ENCODE assay signal across 11 cellular contexts in genomic region chr9:68896495-68896894, GRCh38.
A peak's percentile ranks its signal among the peaks of the same experiment; 100 is the strongest.
DNase-seq lines count a peak whose midpoint lies in the region; ATAC-seq and TF ChIP-seq lines count a peak whose summit lies in the region.
"Had no signal": no experiment of that assay in that cellular context is flagged by ENCODE, and none has a peak within 500 bp of the region (broad histone marks: within the 10 kb centered on the region; RNA-seq: fewer than 3 reads in every experiment).

No MANE protein-coding gene starts in this region.

- no peak for DNase-seq in activated T-cell treated with anti-CD3 and anti-CD28 coated beads, Interleukin-2, amount 50 U/mL, for 4 hours
- DNase-seq in activated T-cell treated with anti-CD3 and anti-CD28 coated beads for 4 hours (no peak), body of pancreas (no peak), NCI-H345 treated with DMSO at 0.1 percent for 48 hours (lab: John Stamatoyannopoulos, UW; ENCODE audit: unreplicated experiment) (no peak)
- DNase-seq in stimulated activated naive B cell treated with anti-CD40 and anti-IgM and Interleukin-4, amounts not matched to agents 10 μg/mL and 1 μg/mL and 100 μg/mL, for 72 hours = no peak
- DNase-seq: activated CD4-positive, alpha-beta T cell treated with anti-CD3 and anti-CD28 coated beads, Interleukin-2, amount 50 U/mL, for 48 hours; GF-D8; stimulated activated CD4-positive, alpha-beta T cell treated with anti-CD3 and anti-CD28 coated beads, Interleukin-4, amount 100 ng/mL, for 4 hours had no signal

- ATAC-seq in activated T-cell treated with anti-CD3 and anti-CD28 coated beads, Interleukin-2, amount 50 U/mL, for 4 hours = peak; percentile 18 to 37
- ATAC-seq in HG03378 (IDR thresholded peaks at IDR 0.05; ENCODE audit: unreplicated experiment) = peak; percentile 22
- ATAC-seq in stimulated activated naive B cell treated with anti-CD40 and anti-IgM and Interleukin-4, amounts not matched to agents 10 μg/mL and 1 μg/mL and 100 μg/mL, for 72 hours (replicated peaks) = peak in 1 of 2 donors; percentile 24
- no peak for ATAC-seq in body of pancreas
- ATAC-seq in HG03039 (IDR thresholded peaks at IDR 0.05; ENCODE audit: unreplicated experiment) = no peak

- peaks cover 24% of the 10 kb centered on the region for H3K4me1 ChIP-seq in body of pancreas

- H3K4me3 ChIP-seq in body of pancreas = no peak overlapping the region

- intact Hi-C loops in dendritic cell treated with granulocyte-macrophage colony-stimulating factor and Interleukin-4, amounts not matched to agents 40 ng/mL and 50 ng/mL, for 4 days (cut with micrococcal nuclease) = no loop called here
- intact Hi-C loops in body of pancreas (cut with DNase I) = no loop called here

- TF ChIP-seq POLR2A in body of pancreas (IDR thresholded peaks at IDR 0.05) = no peak

- peak overlapping the region; percentile 58 for H3K4me3 Mint-ChIP-seq in activated T-cell treated with anti-CD3 and anti-CD28 coated beads, Interleukin-2, amount 50 U/mL, for 4 hours
- no peak overlapping the region for H3K4me3 Mint-ChIP-seq in dendritic cell treated with granulocyte-macrophage colony-stimulating factor and Interleukin-4, amounts not matched to agents 40 ng/mL and 50 ng/mL, for 4 days
- peak overlapping the region; percentile 44 to 77 for H3K4me3 Mint-ChIP-seq in stimulated activated naive B cell treated with anti-CD40 and anti-IgM and Interleukin-4, amounts not matched to agents 10 μg/mL and 1 μg/mL and 100 μg/mL, for 72 hours

- no peak for TF ChIP-seq CTCF in body of pancreas (IDR thresholded peaks at IDR 0.05)

- no peaks in the 10 kb centered on the region for H3K36me3 ChIP-seq in body of pancreas (replicated peaks in 1 of 2; ENCODE audit: insufficient read depth in 1 of 2, low read depth in 2 of 2)

- no peaks in the 10 kb centered on the region for H3K9me3 Mint-ChIP-seq in activated T-cell treated with anti-CD3 and anti-CD28 coated beads, Interleukin-2, amount 50 U/mL, for 4 hours
- no peaks in the 10 kb centered on the region for H3K9me3 Mint-ChIP-seq in dendritic cell treated with granulocyte-macrophage colony-stimulating factor and Interleukin-4, amounts not matched to agents 40 ng/mL and 50 ng/mL, for 4 days
- H3K9me3 Mint-ChIP-seq in stimulated activated naive B cell treated with anti-CD40 and anti-IgM and Interleukin-4, amounts not matched to agents 10 μg/mL and 1 μg/mL and 100 μg/mL, for 72 hours = no peaks in the 10 kb centered on the region

- peaks cover 49% of the 10 kb centered on the region for H3K4me1 Mint-ChIP-seq in activated T-cell treated with anti-CD3 and anti-CD28 coated beads, Interleukin-2, amount 50 U/mL, for 4 hours (ENCODE audit: low read depth)
- H3K4me1 Mint-ChIP-seq in dendritic cell treated with granulocyte-macrophage colony-stimulating factor and Interleukin-4, amounts not matched to agents 40 ng/mL and 50 ng/mL, for 4 days (ENCODE audit: low read depth) = peaks cover 23% of the 10 kb centered on the region
- peaks cover 35 to 51% of the 10 kb centered on the region in 2 donors for H3K4me1 Mint-ChIP-seq in stimulated activated naive B cell treated with anti-CD40 and anti-IgM and Interleukin-4, amounts not matched to agents 10 μg/mL and 1 μg/mL and 100 μg/mL, for 72 hours

- H3K27ac ChIP-seq in body of pancreas = no peak overlapping the region

- 69 to 77% methylated on average over 2 of the region's 2 CpGs for WGBS in body of pancreas, 2 donors

- no peaks in the 10 kb centered on the region for H3K9me3 ChIP-seq in body of pancreas

- no peaks in the 10 kb centered on the region for H3K36me3 Mint-ChIP-seq in activated T-cell treated with anti-CD3 and anti-CD28 coated beads, Interleukin-2, amount 50 U/mL, for 4 hours (ENCODE audit: insufficient read depth)
- no peaks in the 10 kb centered on the region for H3K36me3 Mint-ChIP-seq in dendritic cell treated with granulocyte-macrophage colony-stimulating factor and Interleukin-4, amounts not matched to agents 40 ng/mL and 50 ng/mL, for 4 days (ENCODE audit: low read depth)
- H3K36me3 Mint-ChIP-seq in stimulated activated naive B cell treated with anti-CD40 and anti-IgM and Interleukin-4, amounts not matched to agents 10 μg/mL and 1 μg/mL and 100 μg/mL, for 72 hours = peaks cover 58 to 70% of the 10 kb centered on the region in 2 donors

- H3K27me3 ChIP-seq in body of pancreas = no peaks in the 10 kb centered on the region

- H3K27ac Mint-ChIP-seq in dendritic cell treated with granulocyte-macrophage colony-stimulating factor and Interleukin-4, amounts not matched to agents 40 ng/mL and 50 ng/mL, for 4 days = peak overlapping the region; percentile 34
- peak overlapping the region; percentile 74 for H3K27ac Mint-ChIP-seq in stimulated activated naive B cell treated with anti-CD40 and anti-IgM and Interleukin-4, amounts not matched to agents 10 μg/mL and 1 μg/mL and 100 μg/mL, for 72 hours

- no peaks in the 10 kb centered on the region for H3K27me3 Mint-ChIP-seq in activated T-cell treated with anti-CD3 and anti-CD28 coated beads, Interleukin-2, amount 50 U/mL, for 4 hours (ENCODE audit: low read depth)
- H3K27me3 Mint-ChIP-seq in dendritic cell treated with granulocyte-macrophage colony-stimulating factor and Interleukin-4, amounts not matched to agents 40 ng/mL and 50 ng/mL, for 4 days = no peaks in the 10 kb centered on the region
- H3K27me3 Mint-ChIP-seq in stimulated activated naive B cell treated with anti-CD40 and anti-IgM and Interleukin-4, amounts not matched to agents 10 μg/mL and 1 μg/mL and 100 μg/mL, for 72 hours = no peaks in the 10 kb centered on the region

Comparison
In these comparisons a context has a peak if more than half of its experiments do, and no peak if none do; other contexts are left out.
1. ATAC-seq: peak in activated T-cell treated with anti-CD3 and anti-CD28 coated beads, Interleukin-2, amount 50 U/mL, for 4 hours (2 of 2) and HG03378 (single experiment); none in body of pancreas (single experiment) and HG03039 (single experiment).